ENCODE assay signal across 8 cellular contexts in genomic region chr7:120857558-120858298, GRCh38. TPM values are rescaled to one million over a fixed set of nuclear protein-coding genes. Genes with fewer than 3 reads are reported as not detected.
DNase-seq lines count a peak whose midpoint lies in the region; ATAC-seq, FAIRE-seq and TF ChIP-seq lines count a peak whose summit lies in the region.

Gene TSPAN12, minus strand, starts transcription at chr7:120858144. Its CDS starts 1,381 bp downstream, at chr7:120856763.

- H4K20me1 ChIP-seq in keratinocyte (ENCODE audit: control insufficient read depth, extremely low read depth, insufficient read depth, low read length) (no peaks in the 10 kb centered on the region), smooth muscle cell (ENCODE audit: low read depth) (no peaks in the 10 kb centered on the region)

- H3K9ac ChIP-seq in keratinocyte (ENCODE audit: control insufficient read depth, extremely low read depth, insufficient read depth, low read length) (peak within 1 kb of the TSS; percentile 40), smooth muscle cell (ENCODE audit: low read depth) (peak within 1 kb of the TSS; percentile 65)

- DNase-seq in AG04449 (ENCODE audit: low read depth, low spot score) (no peak), NCI-H2029 treated with DMSO at 0.1 percent for 48 hours (lab: John Stamatoyannopoulos, UW) (peak; percentile 83), WERI-Rb-1 (peak; percentile 89), chondrocyte (ENCODE audit: low spot score) (peak; percentile 92), keratinocyte (ENCODE audit: low read depth, low spot score) (no peak), smooth muscle cell (lab: John Stamatoyannopoulos, UW; ENCODE audit: unreplicated experiment) (peak; percentile 84)

- H2AFZ ChIP-seq in keratinocyte (ENCODE audit: control insufficient read depth, low read length) (peak within 1 kb of the TSS; percentile 92), smooth muscle cell (ENCODE audit: low read depth) (peak within 1 kb of the TSS; percentile 95)

- peak within 1 kb of the TSS; percentile 91 for H3K4me2 ChIP-seq in keratinocyte (ENCODE audit: control insufficient read depth, extremely low read depth, insufficient read depth, low read depth, low read length)
- H3K4me2 ChIP-seq in smooth muscle cell, result peak within 1 kb of the TSS; percentile 98

- peak; percentile 68 for TF ChIP-seq CTCF in AG04449 (IDR thresholded peaks at IDR 0.05; ENCODE audit: insufficient read depth, low read length, missing control alignments)
- TF ChIP-seq CTCF in WERI-Rb-1 (IDR thresholded peaks at IDR 0.05; ENCODE audit: low read depth, low read length), result peak; percentile 77
- TF ChIP-seq CTCF in chondrocyte (IDR thresholded peaks at IDR 0.05), result peak; percentile 83
- peak in 2 of 3 experiments; percentile 20 to 47 for TF ChIP-seq CTCF in keratinocyte (optimal IDR thresholded peaks at IDR 0.05 in 1 of 3, IDR thresholded peaks at IDR 0.05 in 1 of 3, conservative IDR thresholded peaks at IDR 0.05 in 1 of 3; ENCODE audit: extremely low read depth in 1 of 3, insufficient read depth in 2 of 3, low read length in 3 of 3)
- peak; percentile 56 for TF ChIP-seq CTCF in smooth muscle cell (IDR thresholded peaks at IDR 0.05; ENCODE audit: borderline replicate concordance, insufficient read depth, poor library complexity, severe bottlenecking)

- no peaks in the 10 kb centered on the region for H3F3A ChIP-seq in smooth muscle cell (ENCODE audit: low read depth)

- FAIRE-seq in keratinocyte (lab: Jason Lieb, UNC), result no peak

- CTCF ChIA-PET in AG04449 (lab: Yijun Ruan, JAX), result interaction anchor here (0.6 to 1.8 kb wide), 2 partner anchors 51 to 139 kb away, joined by 3 to 9 read pairs; no protein-coding TSS in a partner anchor

- WGBS in smooth muscle cell (ENCODE audit: low lambda C conversion rate), result 1% methylated on average over 61 of the region's 70 CpGs

- peaks cover 18% of the 10 kb centered on the region for H3K4me1 Mint-ChIP-seq in chondrocyte (ENCODE audit: low read depth)

- peak within 1 kb of the TSS; percentile 99 for H3K4me3 Mint-ChIP-seq in chondrocyte (ENCODE audit: unreplicated experiment)

- H3K9me1 ChIP-seq in keratinocyte (ENCODE audit: control insufficient read depth, extremely low read depth, insufficient read depth, low read length), result no peaks in the 10 kb centered on the region

- H3K27ac Mint-ChIP-seq in chondrocyte (ENCODE audit: unreplicated experiment), result peak within 1 kb of the TSS; percentile 98

- ATAC-seq in GM18861 (IDR thresholded peaks at IDR 0.05; ENCODE audit: unreplicated experiment) (peak; percentile 73), HG03039 (IDR thresholded peaks at IDR 0.05; ENCODE audit: unreplicated experiment) (peak; percentile 80)

- no peaks in the 10 kb centered on the region for H3K9me3 Mint-ChIP-seq in chondrocyte (ENCODE audit: low read depth)

- POLR2A ChIA-PET in AG04449 (lab: Yijun Ruan, JAX), result no interaction called here

- no peaks in the 10 kb centered on the region for H3K79me2 ChIP-seq in keratinocyte (ENCODE audit: control insufficient read depth, insufficient read depth, low read length)
- H3K79me2 ChIP-seq in smooth muscle cell (ENCODE audit: low read depth), result no peaks in the 10 kb centered on the region

- no peaks in the 10 kb centered on the region for H3K36me3 Mint-ChIP-seq in chondrocyte (ENCODE audit: low read depth)

- H3K27ac ChIP-seq in WERI-Rb-1, result peak within 1 kb of the TSS; percentile 94
- no peak within 1 kb of the TSS for H3K27ac ChIP-seq in keratinocyte (ENCODE audit: control insufficient read depth, insufficient read depth, low read length)
- H3K27ac ChIP-seq in smooth muscle cell (ENCODE audit: low read depth), result peak within 1 kb of the TSS; percentile 68

- H3K36me3 ChIP-seq in WERI-Rb-1, result no peaks in the 10 kb centered on the region; the same call in 1 of the 2 replicates
- H3K36me3 ChIP-seq in keratinocyte (ENCODE audit: control insufficient read depth in 2 of 2, extremely low read depth in 1 of 2, insufficient read depth in 2 of 2, low read length in 2 of 2), result no peaks in the 10 kb centered on the region
- no peaks in the 10 kb centered on the region for H3K36me3 ChIP-seq in smooth muscle cell (ENCODE audit: low read depth)

- H3K27me3 Mint-ChIP-seq in chondrocyte (ENCODE audit: low read depth), result no peaks in the 10 kb centered on the region

- H3K27me3 ChIP-seq in WERI-Rb-1 (ENCODE audit: insufficient read depth, low read depth, severe bottlenecking), result no peaks in the 10 kb centered on the region
- peaks cover 28% of the 10 kb centered on the region for H3K27me3 ChIP-seq in keratinocyte (ENCODE audit: control insufficient read depth, extremely low read depth, insufficient read depth, low read length)
- H3K27me3 ChIP-seq in smooth muscle cell (ENCODE audit: low read depth), result no peaks in the 10 kb centered on the region

- H3K4me1 ChIP-seq in keratinocyte (ENCODE audit: control insufficient read depth, extremely low read depth, insufficient read depth, low read length), result no peaks in the 10 kb centered on the region
- H3K4me1 ChIP-seq in smooth muscle cell (ENCODE audit: low read depth), result peaks cover 9% of the 10 kb centered on the region

- dilution Hi-C loops in keratinocyte (cut with MboI; ENCODE audit: extremely low pct_ligation_motif_present, low sequenced_read_pairs), result no loop called here

- H3K4me3 ChIP-seq in AG04449 (ENCODE audit: low read depth, low read length) (peak within 1 kb of the TSS; percentile 65), WERI-Rb-1 (ENCODE audit: low read depth, low read length) (peak within 1 kb of the TSS; percentile 84), keratinocyte (ENCODE audit: control insufficient read depth in 2 of 3, extremely low read depth in 1 of 3, insufficient read depth in 2 of 3, low read depth in 1 of 3, low read length in 3 of 3) (peak within 1 kb of the TSS; percentile 51 to 73 (median 63)), smooth muscle cell (peak within 1 kb of the TSS; percentile 69)

- H3K9me3 ChIP-seq in WERI-Rb-1 (ENCODE audit: severe bottlenecking), result no peaks in the 10 kb centered on the region
- H3K9me3 ChIP-seq in keratinocyte (ENCODE audit: control insufficient read depth, low read depth, low read length), result no peaks in the 10 kb centered on the region
- H3K9me3 ChIP-seq in smooth muscle cell (replicated peaks; ENCODE audit: low read depth), result no peaks in the 10 kb centered on the region

RNA-seq across cellular contexts. Expression of gene TSPAN12, which starts in this region (rescaled TPM):
- 6.8 to 10.5 TPM (median 7.8 TPM) in 3 replicates for total RNA-seq in chondrocyte
- polyA plus RNA-seq in keratinocyte, result 0.37 to 0.82 TPM (median 0.47 TPM) in 3 replicates
- polyA plus RNA-seq in keratinocyte (2011; ENCODE audit: low read depth), result not detected
- 0.47 and 0.67 TPM in 2 replicates for polyA plus RNA-seq in keratinocyte (2011; cell fraction: cytosol; rRNA removed)
- polyA plus RNA-seq in keratinocyte (2011; cell fraction: nucleus; rRNA removed), result 1.3 and 1.4 TPM in 2 replicates
- 0.42 TPM in 1 of 2 replicates, not detected in the other for polyA plus RNA-seq in keratinocyte (2012; ENCODE audit: low replicate concordance)
- 0.42 to 1.5 TPM in 2 of 3 replicates, not detected in the other for polyA minus RNA-seq in keratinocyte
- 1.3 TPM for polyA minus RNA-seq in keratinocyte (2011; cell fraction: cytosol; rRNA and poly(A)+ RNA removed)
- polyA minus RNA-seq in keratinocyte (2011; cell fraction: nucleus; rRNA and poly(A)+ RNA removed), result 0.53 and 0.62 TPM in 2 replicates
- 4.7 and 5.8 TPM in 2 replicates for total RNA-seq in smooth muscle cell
- 3.7 and 4.0 TPM in 2 replicates for polyA plus RNA-seq in smooth muscle cell

Comparison
In these comparisons a context has a peak if more than half of its experiments do, and no peak if none do; other contexts are left out.
1. DNase-seq: peak in NCI-H2029 treated with DMSO at 0.1 percent for 48 hours (single experiment), WERI-Rb-1 (single experiment), chondrocyte (single experiment) and smooth muscle cell (single experiment); none in AG04449 (single experiment) and keratinocyte (single experiment).
2. Peak in every context shown above with its lines, with median percentiles within 50 percentile points of each other: H3K4me3 ChIP-seq and CTCF ChIP-seq.